In genomic region chr2:47013383-47013782, GRCh38 we compare ENCODE assay signal across 17 cellular contexts.
DNase-seq lines count a peak whose midpoint lies in the region; ATAC-seq and TF ChIP-seq lines count a peak whose summit lies in the region.
"Had no signal": no experiment of that assay in that cellular context is flagged by ENCODE, and none has a peak within 500 bp of the region (broad histone marks: within the 10 kb centered on the region; RNA-seq: fewer than 3 reads in every experiment).

No MANE protein-coding gene starts in this region.

- WGBS in esophagus squamous epithelium, 2 donors: 77 to 100% methylated on average over 4 to 5 of the region's 5 CpGs

- H3K4me1 ChIP-seq in muscle layer of duodenum (ENCODE audit: control insufficient read depth in 1 of 2, insufficient read depth in 2 of 2, low read length in 2 of 2) (peaks cover 8 to 55% of the 10 kb centered on the region in 2 donors), esophagus squamous epithelium (peaks cover 2 to 39% (median 11%) of the 10 kb centered on the region in 3 donors)

- H3K27ac ChIP-seq in muscle layer of duodenum (ENCODE audit: low read length) (peak overlapping the region; percentile 41), substantia nigra (ENCODE audit: low read depth, low read length, poor library complexity, severe bottlenecking) (peak overlapping the region; percentile 74), esophagus squamous epithelium (peak overlapping the region in 2 of 4 donors; percentile 5 to 77)

- intact Hi-C loops in esophagus squamous epithelium (cut with DNase I): no loop called here

- no peak for ATAC-seq in T-helper 17 cell
- no peak for ATAC-seq in central memory CD8-positive, alpha-beta T cell (replicated peaks; ENCODE audit: extremely low read depth, poor library complexity, severe bottlenecking)
- ATAC-seq: CD8-positive, alpha-beta T cell; GM23338; Panc1; Right ventricle myocardium inferior had no signal

- H3K4me1 Mint-ChIP-seq in T-helper 17 cell: peaks cover 6% of the 10 kb centered on the region
- peaks cover 13% of the 10 kb centered on the region for H3K4me1 Mint-ChIP-seq in central memory CD8-positive, alpha-beta T cell
- H3K4me1 Mint-ChIP-seq: B cell had no signal

- no peak for TF ChIP-seq POLR2A in esophagus squamous epithelium (IDR thresholded peaks at IDR 0.05)

- H3K9me3 Mint-ChIP-seq in central memory CD8-positive, alpha-beta T cell: no peaks in the 10 kb centered on the region
- H3K9me3 Mint-ChIP-seq: CD8-positive, alpha-beta T cell; GM23338 had no signal

- H3K27me3 Mint-ChIP-seq in T-helper 17 cell: no peaks in the 10 kb centered on the region
- H3K27me3 Mint-ChIP-seq in central memory CD8-positive, alpha-beta T cell: no peaks in the 10 kb centered on the region
- H3K27me3 Mint-ChIP-seq: B cell had no signal

- H3K36me3 Mint-ChIP-seq in T-helper 17 cell (ENCODE audit: low read depth): peaks cover 10% of the 10 kb centered on the region
- H3K36me3 Mint-ChIP-seq in central memory CD8-positive, alpha-beta T cell (ENCODE audit: insufficient read depth): peaks cover 24% of the 10 kb centered on the region

- DNase-seq in T-helper 17 cell (no peak), substantia nigra (lab: John Stamatoyannopoulos, UW) (peak in 1 of 49 donors; percentile 65), esophagus squamous epithelium (lab: John Stamatoyannopoulos, UW) (no peak), NCI-H2196 treated with DMSO at 0.1 percent for 48 hours (lab: John Stamatoyannopoulos, UW; ENCODE audit: unreplicated experiment) (no peak)
- no peak for DNase-seq in central memory CD8-positive, alpha-beta T cell (ENCODE audit: low spot score in 2 of 2)
- DNase-seq in activated CD4-positive, alpha-beta T cell treated with anti-CD3 and anti-CD28 coated beads for 48 hours: no peak
- DNase-seq: CD8-positive, alpha-beta T cell; KG1; NCI-H1092 treated with DMSO at 0.1 percent for 48 hours; NCI-H1694; NCI-H446 treated with DMSO at 0.1 percent for 48 hours; NCI-H774 had no signal

- H3K9me3 ChIP-seq in T-helper 17 cell (ENCODE audit: control insufficient read depth, low read length, poor library complexity, severe bottlenecking) (no peaks in the 10 kb centered on the region), muscle layer of duodenum (ENCODE audit: control insufficient read depth in 1 of 2, low read length in 2 of 2) (no peaks in the 10 kb centered on the region), esophagus squamous epithelium (no peaks in the 10 kb centered on the region)

- H3K27ac Mint-ChIP-seq in T-helper 17 cell: peak overlapping the region; percentile 37
- H3K27ac Mint-ChIP-seq in central memory CD8-positive, alpha-beta T cell (ENCODE audit: low read depth): peak overlapping the region; percentile 73
- H3K27ac Mint-ChIP-seq: B cell, GM23338 had no signal

- no peak for TF ChIP-seq CTCF in esophagus squamous epithelium (IDR thresholded peaks at IDR 0.05)

- H3K4me3 ChIP-seq in muscle layer of duodenum (ENCODE audit: low read depth in 1 of 2, low read length in 2 of 2) (no peak overlapping the region), esophagus squamous epithelium (no peak overlapping the region)
- H3K4me3 ChIP-seq: GM23338 had no signal

- H3K4me3 Mint-ChIP-seq in T-helper 17 cell: no peak overlapping the region
- no peak overlapping the region for H3K4me3 Mint-ChIP-seq in central memory CD8-positive, alpha-beta T cell
- H3K4me3 Mint-ChIP-seq: B cell; CD8-positive, alpha-beta T cell; GM23338 had no signal

- peaks cover 10 to 12% of the 10 kb centered on the region in 2 donors for H3K36me3 ChIP-seq in muscle layer of duodenum (ENCODE audit: control insufficient read depth in 1 of 2, insufficient read depth in 2 of 2, low read length in 2 of 2)
- peaks cover 5 to 93% (median 20%) of the 10 kb centered on the region in 3 donors for H3K36me3 ChIP-seq in esophagus squamous epithelium

- H3K27me3 ChIP-seq in muscle layer of duodenum (ENCODE audit: low read depth, low read length) (no peaks in the 10 kb centered on the region), esophagus squamous epithelium (no peaks in the 10 kb centered on the region)
